Comparison of ENCODE assay signal across 21 cellular contexts in genomic region chr1:230307213-230307612, GRCh38.
DNase-seq lines count a peak whose midpoint lies in the region; TF ChIP-seq lines count a peak whose summit lies in the region.
"Had no signal": no experiment of that assay in that cellular context is flagged by ENCODE, and none has a peak within 500 bp of the region (broad histone marks: within the 10 kb centered on the region; RNA-seq: fewer than 3 reads in every experiment).

No MANE protein-coding gene starts in this region.

- no peaks in the 10 kb centered on the region for H3K9me3 Mint-ChIP-seq in neural progenitor cell
- H3K9me3 Mint-ChIP-seq in activated CD4-positive, alpha-beta memory T cell treated with anti-CD3 and anti-CD28 coated beads for 36 hours, result no peaks in the 10 kb centered on the region
- H3K9me3 Mint-ChIP-seq: activated naive CD4-positive, alpha-beta T cell treated with anti-CD3 and anti-CD28 coated beads for 36 hours; effector memory CD8-positive, alpha-beta T cell had no signal

- H3K27ac Mint-ChIP-seq in neural progenitor cell, result no peak overlapping the region
- no peak overlapping the region for H3K27ac Mint-ChIP-seq in activated CD4-positive, alpha-beta memory T cell treated with anti-CD3 and anti-CD28 coated beads for 36 hours
- H3K27ac Mint-ChIP-seq: activated naive CD4-positive, alpha-beta T cell treated with anti-CD3 and anti-CD28 coated beads for 36 hours; effector memory CD8-positive, alpha-beta T cell had no signal

- H3K9me3 ChIP-seq in smooth muscle cell (replicated peaks; ENCODE audit: low read depth) (no peaks in the 10 kb centered on the region), neural progenitor cell (ENCODE audit: low read depth) (no peaks in the 10 kb centered on the region)
- H3K9me3 ChIP-seq: BLaER1, mucosa of descending colon, ovary, stomach, uterus had no signal

- H3K79me2 ChIP-seq in smooth muscle cell (ENCODE audit: low read depth), result no peaks in the 10 kb centered on the region
- no peaks in the 10 kb centered on the region for H3K79me2 ChIP-seq in neural progenitor cell (ENCODE audit: low read depth)

- H2AFZ ChIP-seq in smooth muscle cell (ENCODE audit: low read depth), result no peak overlapping the region
- no peak overlapping the region for H2AFZ ChIP-seq in neural progenitor cell (replicated peaks)

- intact Hi-C loops in activated CD4-positive, alpha-beta memory T cell treated with anti-CD3 and anti-CD28 coated beads for 36 hours (cut with micrococcal nuclease), result loop anchor here (2.0 to 5.0 kb wide), 3 partner anchors 66 to 748 kb away; partner anchors contain the start of gene ABCB10

- peak; percentile 18 for DNase-seq in GM12865 (ENCODE audit: low read depth)
- DNase-seq in LoVo (ENCODE audit: low spot score), result peak; percentile 37
- DNase-seq in astrocyte of the hippocampus (ENCODE audit: low read depth, low spot score), result peak; percentile 88
- peak; percentile 97 for DNase-seq in kidney tubule cell (ENCODE audit: low spot score)
- DNase-seq in smooth muscle cell (lab: John Stamatoyannopoulos, UW; ENCODE audit: unreplicated experiment), result no peak
- DNase-seq in neural progenitor cell (ENCODE audit: low spot score), result no peak
- DNase-seq in NCI-H1092 (lab: John Stamatoyannopoulos, UW), result no peak
- DNase-seq in activated CD4-positive, alpha-beta memory T cell treated with anti-CD3 and anti-CD28 coated beads for 36 hours, result no peak
- DNase-seq: activated CD8-positive, alpha-beta memory T cell treated with anti-CD3 and anti-CD28 coated beads, Interleukin-2, amount 50 U/mL, for 4 hours; activated naive CD4-positive, alpha-beta T cell treated with anti-CD3 and anti-CD28 coated beads for 36 hours; DMS153; effector memory CD8-positive, alpha-beta T cell; mucosa of descending colon; NCI-H345; OCI-M1; ovary; small intestine; stomach; uterus; WERI-Rb-1 had no signal

- H3K36me3 Mint-ChIP-seq in neural progenitor cell, result no peaks in the 10 kb centered on the region
- H3K36me3 Mint-ChIP-seq in activated CD4-positive, alpha-beta memory T cell treated with anti-CD3 and anti-CD28 coated beads for 36 hours, result no peaks in the 10 kb centered on the region

- H3K36me3 ChIP-seq in smooth muscle cell (ENCODE audit: low read depth) (no peaks in the 10 kb centered on the region), neural progenitor cell (no peaks in the 10 kb centered on the region)
- H3K36me3 ChIP-seq: BLaER1, ovary, stomach, uterus, WERI-Rb-1 had no signal

- peaks cover 9% of the 10 kb centered on the region for H3K4me1 Mint-ChIP-seq in neural progenitor cell
- H3K4me1 Mint-ChIP-seq in activated CD4-positive, alpha-beta memory T cell treated with anti-CD3 and anti-CD28 coated beads for 36 hours (ENCODE audit: low read depth), result peaks cover 27% of the 10 kb centered on the region

- POLR2A ChIA-PET in activated CD4-positive, alpha-beta memory T cell treated with anti-CD3 and anti-CD28 coated beads for 36 hours (lab: Charles Lee), result no interaction called here

- no peaks in the 10 kb centered on the region for H3K4me1 ChIP-seq in smooth muscle cell (ENCODE audit: low read depth)
- peaks cover 3% of the 10 kb centered on the region for H3K4me1 ChIP-seq in neural progenitor cell
- H3K4me1 ChIP-seq: uterus had no signal

- WGBS in smooth muscle cell (ENCODE audit: low lambda C conversion rate), result 82% methylated on average over 4 of the region's 4 CpGs

- H3K9ac ChIP-seq in smooth muscle cell (ENCODE audit: low read depth), result no peak overlapping the region
- H3K9ac ChIP-seq in neural progenitor cell, result no peak overlapping the region
- H3K9ac ChIP-seq: BLaER1 had no signal

- H3K4me2 ChIP-seq in smooth muscle cell, result no peak overlapping the region
- H3K4me2 ChIP-seq in neural progenitor cell, result no peak overlapping the region
- H3K4me2 ChIP-seq: BLaER1 had no signal

- no peaks in the 10 kb centered on the region for H3F3A ChIP-seq in smooth muscle cell (ENCODE audit: low read depth)
- H3F3A ChIP-seq in neural progenitor cell (ENCODE audit: low read depth), result peaks cover 4% of the 10 kb centered on the region

- TF ChIP-seq CTCF in GM12865 (IDR thresholded peaks at IDR 0.05; ENCODE audit: insufficient read depth, low read depth, low read length, missing control alignments) (no peak), smooth muscle cell (IDR thresholded peaks at IDR 0.05; ENCODE audit: borderline replicate concordance, insufficient read depth, poor library complexity, severe bottlenecking) (no peak), neural progenitor cell (IDR thresholded peaks at IDR 0.05) (no peak)

- no peak overlapping the region for H3K27ac ChIP-seq in smooth muscle cell (ENCODE audit: low read depth)
- no peak overlapping the region for H3K27ac ChIP-seq in neural progenitor cell
- H3K27ac ChIP-seq: BLaER1, ovary, stomach, WERI-Rb-1 had no signal

- H3K27me3 Mint-ChIP-seq in neural progenitor cell (ENCODE audit: insufficient read depth, low read depth), result peaks cover 14% of the 10 kb centered on the region
- peaks cover 9% of the 10 kb centered on the region for H3K27me3 Mint-ChIP-seq in activated CD4-positive, alpha-beta memory T cell treated with anti-CD3 and anti-CD28 coated beads for 36 hours

- no peaks in the 10 kb centered on the region for H4K20me1 ChIP-seq in smooth muscle cell (ENCODE audit: low read depth)
- H4K20me1 ChIP-seq in neural progenitor cell (ENCODE audit: low read depth), result no peaks in the 10 kb centered on the region
- H4K20me1 ChIP-seq: BLaER1 had no signal

- no peak overlapping the region for H3K4me3 ChIP-seq in GM12865 (ENCODE audit: low read depth, low read length)
- H3K4me3 ChIP-seq in smooth muscle cell, result no peak overlapping the region
- no peak overlapping the region for H3K4me3 ChIP-seq in neural progenitor cell
- H3K4me3 ChIP-seq: BLaER1, mucosa of descending colon, ovary, stomach, uterus had no signal

- no peak overlapping the region for H3K4me3 Mint-ChIP-seq in neural progenitor cell
- no peak overlapping the region for H3K4me3 Mint-ChIP-seq in activated CD4-positive, alpha-beta memory T cell treated with anti-CD3 and anti-CD28 coated beads for 36 hours
- H3K4me3 Mint-ChIP-seq: activated naive CD4-positive, alpha-beta T cell treated with anti-CD3 and anti-CD28 coated beads for 36 hours; effector memory CD8-positive, alpha-beta T cell had no signal

- CTCF ChIA-PET in activated CD4-positive, alpha-beta memory T cell treated with anti-CD3 and anti-CD28 coated beads for 36 hours (lab: Charles Lee), result interaction anchor here (1.8 to 5.3 kb wide), 3 partner anchors 98 to 646 kb away, joined by 5 to 23 read pairs (median 7); no protein-coding TSS in a partner anchor

- H3K27me3 ChIP-seq in smooth muscle cell (ENCODE audit: low read depth), result no peaks in the 10 kb centered on the region
- H3K27me3 ChIP-seq in neural progenitor cell, result no peaks in the 10 kb centered on the region
- H3K27me3 ChIP-seq: BLaER1, ovary, stomach, uterus had no signal

Comparison
In these comparisons a context has a peak if more than half of its experiments do, and no peak if none do; other contexts are left out.
1. DNase-seq: peak in GM12865 (single experiment), LoVo (single experiment), astrocyte of the hippocampus (single experiment) and kidney tubule cell (single experiment); none in smooth muscle cell (single experiment), neural progenitor cell (single experiment), NCI-H1092 (single experiment) and activated CD4-positive, alpha-beta memory T cell treated with anti-CD3 and anti-CD28 coated beads for 36 hours (single experiment).